In the genomic region with DNA sequence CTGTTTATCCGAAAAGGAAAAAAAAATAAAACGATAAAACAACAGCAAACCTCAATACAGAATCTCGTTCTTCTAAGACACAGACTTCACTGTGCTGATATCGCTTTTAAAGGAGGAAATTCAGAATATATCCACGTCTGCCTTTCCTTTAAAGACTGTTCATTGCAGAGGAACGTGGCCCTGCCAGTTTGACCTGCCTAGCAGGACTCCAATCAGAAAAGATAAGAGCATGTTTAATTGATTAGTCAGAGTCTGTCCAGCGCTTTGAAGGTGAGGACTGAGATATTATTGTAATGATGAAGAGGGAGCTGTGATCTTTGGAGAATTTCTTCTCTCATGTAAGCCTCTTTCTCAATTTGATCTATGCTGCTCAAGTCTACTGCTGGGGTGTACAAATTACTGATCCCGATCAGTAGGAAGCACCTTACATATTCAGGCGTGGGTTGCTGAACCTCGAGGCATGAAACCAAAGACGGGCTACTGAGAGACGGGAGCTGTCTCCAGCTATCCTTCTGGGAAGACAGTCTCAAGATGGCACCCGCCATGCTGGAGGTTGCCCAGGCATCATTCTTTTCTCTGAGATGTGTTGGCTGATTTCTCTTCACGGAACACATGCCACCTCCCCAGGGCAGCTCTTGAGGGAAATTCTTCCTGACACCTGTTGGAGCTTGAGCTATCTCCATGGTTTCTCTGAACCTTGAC, we compare ENCODE assay signal across 23 cellular contexts.
"Had no signal": no experiment of that assay in that cellular context is flagged by ENCODE, and none has a peak within 500 bp of the region (broad histone marks: within the 10 kb centered on the region; RNA-seq: fewer than 3 reads in every experiment).

No MANE protein-coding gene starts in this region.

- ATAC-seq: activated CD4-positive, alpha-beta T cell treated with anti-CD3 and anti-CD28 coated beads for 36 hours; activated naive CD8-positive, alpha-beta T cell treated with anti-CD3 and anti-CD28 coated beads, Interleukin-2, amount 50 U/mL, for 24 hours; activated T-helper 17 cell treated with anti-CD3 and anti-CD28 coated beads, Interleukin-2, amount 50 U/mL, for 72 hours; left lobe of liver; stimulated activated naive CD8-positive, alpha-beta T cell treated with anti-CD3 and anti-CD28 coated beads, Interleukin-15, amount 100 ng/mL, for 72 hours had no signal

- H3K4me1 ChIP-seq: colonic mucosa, upper lobe of left lung had no signal

- H3K9me3 ChIP-seq: colonic mucosa, upper lobe of left lung had no signal

- H3K4me1 Mint-ChIP-seq: activated CD4-positive, alpha-beta T cell treated with anti-CD3 and anti-CD28 coated beads for 36 hours; activated naive CD8-positive, alpha-beta T cell treated with anti-CD3 and anti-CD28 coated beads, Interleukin-2, amount 50 U/mL, for 24 hours; activated T-helper 17 cell treated with anti-CD3 and anti-CD28 coated beads, Interleukin-2, amount 50 U/mL, for 72 hours; stimulated activated naive CD8-positive, alpha-beta T cell treated with anti-CD3 and anti-CD28 coated beads, Interleukin-15, amount 100 ng/mL, for 72 hours had no signal

- H3K4me3 ChIP-seq: colonic mucosa, lung, upper lobe of left lung had no signal

- H3K27ac Mint-ChIP-seq: activated CD4-positive, alpha-beta T cell treated with anti-CD3 and anti-CD28 coated beads for 36 hours; activated naive CD4-positive, alpha-beta T cell treated with anti-CD3 and anti-CD28 coated beads for 36 hours; activated naive CD8-positive, alpha-beta T cell treated with anti-CD3 and anti-CD28 coated beads, Interleukin-2, amount 50 U/mL, for 24 hours; activated T-helper 17 cell treated with anti-CD3 and anti-CD28 coated beads, Interleukin-2, amount 50 U/mL, for 72 hours; nephron progenitor cell; stimulated activated naive CD8-positive, alpha-beta T cell treated with anti-CD3 and anti-CD28 coated beads, Interleukin-15, amount 100 ng/mL, for 72 hours; T-helper 2 cell treated with Interferon-gamma antibody and Interleukin-4, amounts not matched to agents 5 μg/mL and 100 μg/mL, for 36 hours had no signal

- DNase-seq: activated CD4-positive, alpha-beta T cell treated with anti-CD3 and anti-CD28 coated beads for 36 hours; activated CD4-positive, alpha-beta T cell treated with anti-CD3 and anti-CD28 coated beads, Interleukin-2, amount 50 U/mL, for 48 hours; activated naive CD4-positive, alpha-beta T cell treated with anti-CD3 and anti-CD28 coated beads for 36 hours; activated naive CD8-positive, alpha-beta T cell treated with anti-CD3 and anti-CD28 coated beads, Interleukin-2, amount 50 U/mL, for 24 hours; activated T-cell treated with anti-CD3 and anti-CD28 coated beads, Interleukin-2, amount 50 U/mL, for 1 hour; anterior cingulate cortex; central memory CD4-positive, alpha-beta T cell; colonic mucosa; erythroblast; kidney; midbrain; nephron progenitor cell; nucleus accumbens; stimulated activated naive CD8-positive, alpha-beta T cell treated with anti-CD3 and anti-CD28 coated beads, Interleukin-15, amount 100 ng/mL, for 72 hours; upper lobe of left lung had no signal

- H3K27ac ChIP-seq: colonic mucosa, upper lobe of left lung had no signal

- H3K9me3 Mint-ChIP-seq: activated naive CD4-positive, alpha-beta T cell treated with anti-CD3 and anti-CD28 coated beads for 36 hours; nephron progenitor cell had no signal

- H3K4me3 Mint-ChIP-seq: activated CD4-positive, alpha-beta T cell treated with anti-CD3 and anti-CD28 coated beads for 36 hours; activated naive CD4-positive, alpha-beta T cell treated with anti-CD3 and anti-CD28 coated beads for 36 hours; activated naive CD8-positive, alpha-beta T cell treated with anti-CD3 and anti-CD28 coated beads, Interleukin-2, amount 50 U/mL, for 24 hours; activated T-helper 17 cell treated with anti-CD3 and anti-CD28 coated beads, Interleukin-2, amount 50 U/mL, for 72 hours; brain; nephron progenitor cell; stimulated activated naive CD8-positive, alpha-beta T cell treated with anti-CD3 and anti-CD28 coated beads, Interleukin-15, amount 100 ng/mL, for 72 hours; T-helper 2 cell treated with Interferon-gamma antibody and Interleukin-4, amounts not matched to agents 5 μg/mL and 100 μg/mL, for 36 hours had no signal

- H3K27me3 Mint-ChIP-seq: activated naive CD8-positive, alpha-beta T cell treated with anti-CD3 and anti-CD28 coated beads, Interleukin-2, amount 50 U/mL, for 24 hours; activated T-helper 17 cell treated with anti-CD3 and anti-CD28 coated beads, Interleukin-2, amount 50 U/mL, for 72 hours; stimulated activated naive CD8-positive, alpha-beta T cell treated with anti-CD3 and anti-CD28 coated beads, Interleukin-15, amount 100 ng/mL, for 72 hours had no signal

- H3K36me3 Mint-ChIP-seq: brain had no signal

- FAIRE-seq: endometrium, frontal cortex, kidney, TTC549 had no signal

- H3K36me3 ChIP-seq: colonic mucosa, upper lobe of left lung had no signal

- H3K27me3 ChIP-seq: colonic mucosa, upper lobe of left lung had no signal
